In genomic region chr19:13002389-13002898, GRCh38 we compare ENCODE assay signal across 10 cellular contexts. TPM values are rescaled to one million over a fixed set of nuclear protein-coding genes. Genes with fewer than 3 reads are reported as not detected.
DNase-seq lines count a peak whose midpoint lies in the region; ATAC-seq lines count a peak whose summit lies in the region.
"Had no signal": no experiment of that assay in that cellular context is flagged by ENCODE, and none has a peak within 500 bp of the region (broad histone marks: within the 10 kb centered on the region; RNA-seq: fewer than 3 reads in every experiment).

No MANE protein-coding gene starts in this region.

- H3K9me3 ChIP-seq in adipocyte (ENCODE audit: control insufficient read depth, low read length): no peaks in the 10 kb centered on the region

- peak overlapping the region; percentile 83 for H3K9ac ChIP-seq in adipocyte (ENCODE audit: low read length)

- peak overlapping the region; percentile 51 for H3K4me3 ChIP-seq in adipocyte (ENCODE audit: low read length)
- H3K4me3 ChIP-seq in urinary bladder (ENCODE audit: low read depth, low read length): peak overlapping the region; percentile 24

- H3K4me1 Mint-ChIP-seq in activated CD8-positive, alpha-beta T cell treated with anti-CD3 and anti-CD28 coated beads, Interleukin-2, amount 10 ng/mL, durations not matched to agents 7 days and 5 days (ENCODE audit: low read depth): no peaks in the 10 kb centered on the region

- no peak for ATAC-seq in activated CD8-positive, alpha-beta T cell treated with anti-CD3 and anti-CD28 coated beads, Interleukin-2, amount 10 ng/mL, durations not matched to agents 7 days and 5 days

- POLR2A ChIA-PET in activated CD8-positive, alpha-beta T cell treated with anti-CD3 and anti-CD28 coated beads, Interleukin-2, amount 10 ng/mL, durations not matched to agents 7 days and 5 days (lab: Charles Lee): no interaction called here

- H3K36me3 ChIP-seq in adipocyte (ENCODE audit: control insufficient read depth, insufficient read depth, low read length, severe bottlenecking) (peaks cover 6% of the 10 kb centered on the region), urinary bladder (ENCODE audit: insufficient read depth) (no peaks in the 10 kb centered on the region)

- H3K27ac Mint-ChIP-seq in activated CD8-positive, alpha-beta T cell treated with anti-CD3 and anti-CD28 coated beads, Interleukin-2, amount 10 ng/mL, durations not matched to agents 7 days and 5 days: no peak overlapping the region

- no peak for DNase-seq in adipocyte (ENCODE audit: low read depth)
- peak; percentile 97 for DNase-seq in globus pallidus (ENCODE audit: low spot score)
- peak; percentile 93 for DNase-seq in occipital lobe (lab: John Stamatoyannopoulos, UW)
- DNase-seq in activated CD8-positive, alpha-beta T cell treated with anti-CD3 and anti-CD28 coated beads, Interleukin-2, amount 10 ng/mL, durations not matched to agents 7 days and 5 days: no peak
- DNase-seq in activated gamma-delta T cell (lab: John Stamatoyannopoulos, UW): no peak
- no peak for DNase-seq in NOMO-1 (lab: John Stamatoyannopoulos, UW; ENCODE audit: unreplicated experiment in 2 of 2)
- DNase-seq: NCI-H82; stimulated activated CD4-positive, alpha-beta T cell treated with anti-CD3 and anti-CD28 coated beads, Interleukin-2, amount 100 ng/mL, for 48 hours had no signal

- no peaks in the 10 kb centered on the region for H3K9me3 Mint-ChIP-seq in activated CD8-positive, alpha-beta T cell treated with anti-CD3 and anti-CD28 coated beads, Interleukin-2, amount 10 ng/mL, durations not matched to agents 7 days and 5 days (ENCODE audit: insufficient read depth)
- H3K9me3 Mint-ChIP-seq: central memory CD8-positive, alpha-beta T cell had no signal

- H3K27ac ChIP-seq in urinary bladder (ENCODE audit: low read depth): peak overlapping the region; percentile 41

- H3K27me3 Mint-ChIP-seq in activated CD8-positive, alpha-beta T cell treated with anti-CD3 and anti-CD28 coated beads, Interleukin-2, amount 10 ng/mL, durations not matched to agents 7 days and 5 days (ENCODE audit: low read depth): peaks cover 5% of the 10 kb centered on the region
- H3K27me3 Mint-ChIP-seq: central memory CD8-positive, alpha-beta T cell had no signal

- 29% methylated on average over 22 of the region's 22 CpGs for WGBS in urinary bladder

- H3K36me3 Mint-ChIP-seq in activated CD8-positive, alpha-beta T cell treated with anti-CD3 and anti-CD28 coated beads, Interleukin-2, amount 10 ng/mL, durations not matched to agents 7 days and 5 days (ENCODE audit: low read depth): no peaks in the 10 kb centered on the region

- no peaks in the 10 kb centered on the region for H3K27me3 ChIP-seq in adipocyte (replicated peaks; ENCODE audit: control insufficient read depth, insufficient read depth, low read length)

- CTCF ChIA-PET in activated CD8-positive, alpha-beta T cell treated with anti-CD3 and anti-CD28 coated beads, Interleukin-2, amount 10 ng/mL, durations not matched to agents 7 days and 5 days (lab: Charles Lee): no interaction called here

- no peak overlapping the region for H3K4me3 Mint-ChIP-seq in activated CD8-positive, alpha-beta T cell treated with anti-CD3 and anti-CD28 coated beads, Interleukin-2, amount 10 ng/mL, durations not matched to agents 7 days and 5 days
- H3K4me3 Mint-ChIP-seq: central memory CD8-positive, alpha-beta T cell had no signal

- H3K4me1 ChIP-seq in adipocyte (ENCODE audit: control insufficient read depth, insufficient read depth, low read length) (peaks cover 72% of the 10 kb centered on the region), urinary bladder (ENCODE audit: insufficient read depth) (no peaks in the 10 kb centered on the region)

RNA-seq across cellular contexts. Expression of gene NFIX, which starts 7.2 kb away (rescaled TPM):
- total RNA-seq in occipital lobe (124 TPM), urinary bladder (83.5 TPM)
- 88.6 TPM for polyA plus RNA-seq in urinary bladder
- total RNA-seq in activated CD8-positive, alpha-beta T cell treated with anti-CD3 and anti-CD28 coated beads, Interleukin-2, amount 10 ng/mL, durations not matched to agents 7 days and 5 days: 1 to 10 TPM in 1 of 2 experiments, under 1 TPM in 1; 0.40 to 1.4 TPM

RNA-seq across cellular contexts. Expression of gene DAND5, which starts 33.1 kb away (rescaled TPM):
- total RNA-seq in occipital lobe: not detected
- total RNA-seq in urinary bladder: not detected
- not detected for polyA plus RNA-seq in urinary bladder
- under 1 TPM; 0.21 to 0.34 TPM for total RNA-seq in activated CD8-positive, alpha-beta T cell treated with anti-CD3 and anti-CD28 coated beads, Interleukin-2, amount 10 ng/mL, durations not matched to agents 7 days and 5 days

RNA-seq across cellular contexts. Expression of gene GADD45GIP1, which starts 45.4 kb away (rescaled TPM):
- 13.3 TPM for total RNA-seq in occipital lobe
- 7.3 TPM for total RNA-seq in urinary bladder
- polyA plus RNA-seq in urinary bladder: 45.9 TPM
- total RNA-seq in activated CD8-positive, alpha-beta T cell treated with anti-CD3 and anti-CD28 coated beads, Interleukin-2, amount 10 ng/mL, durations not matched to agents 7 days and 5 days: 10 to 100 TPM; 23.4 to 25.4 TPM

RNA-seq across cellular contexts. Expression of gene RAD23A, which starts 56.8 kb away (rescaled TPM):
- total RNA-seq in occipital lobe: 21.8 TPM
- 29.5 TPM for total RNA-seq in urinary bladder
- 129 TPM for polyA plus RNA-seq in urinary bladder
- 100 to 1,000 TPM; 138 to 140 TPM for total RNA-seq in activated CD8-positive, alpha-beta T cell treated with anti-CD3 and anti-CD28 coated beads, Interleukin-2, amount 10 ng/mL, durations not matched to agents 7 days and 5 days

Comparison
In these comparisons a context has a peak if more than half of its experiments do, and no peak if none do; other contexts are left out.
1. DNase-seq: peak in globus pallidus (single experiment) and occipital lobe (single experiment); none in adipocyte (single experiment), activated CD8-positive, alpha-beta T cell treated with anti-CD3 and anti-CD28 coated beads, Interleukin-2, amount 10 ng/mL, durations not matched to agents 7 days and 5 days (single experiment), activated gamma-delta T cell (single experiment) and NOMO-1 (0 of 2).
2. RNA of gene NFIX, which starts 7.2 kb away (total RNA-seq): 124 TPM in occipital lobe (single experiment) and 83.5 TPM in urinary bladder (single experiment); 0.40 to 1.4 TPM in activated CD8-positive, alpha-beta T cell treated with anti-CD3 and anti-CD28 coated beads, Interleukin-2, amount 10 ng/mL, durations not matched to agents 7 days and 5 days; every median in the first group is over 10 times any median in the second.